Comparison of ENCODE assay signal across 20 cellular contexts in the genomic region with DNA sequence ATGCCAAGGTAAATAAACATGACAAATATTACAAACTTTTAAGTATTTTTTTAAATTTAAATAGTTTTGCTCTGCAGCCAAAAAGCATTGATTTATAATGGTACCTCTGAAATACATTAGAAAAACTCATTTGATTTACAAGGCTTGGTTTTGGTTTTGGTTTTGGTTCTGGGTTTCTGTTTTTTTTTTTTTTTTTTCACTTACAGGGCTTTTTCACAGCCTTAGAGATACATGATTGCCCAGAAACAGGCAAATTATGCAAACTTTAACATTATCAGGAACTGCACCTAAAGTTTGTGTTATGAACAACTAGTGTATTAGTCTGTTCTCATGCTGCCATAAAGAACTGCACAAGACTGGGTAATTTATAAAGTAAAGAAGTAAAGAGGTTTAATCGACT.
DNase-seq lines count a peak whose midpoint lies in the region; ATAC-seq and TF ChIP-seq lines count a peak whose summit lies in the region.
"Had no signal": no experiment of that assay in that cellular context is flagged by ENCODE, and none has a peak within 500 bp of the region (broad histone marks: within the 10 kb centered on the region; RNA-seq: fewer than 3 reads in every experiment).

No MANE protein-coding gene starts in this region.

- CTCF ChIA-PET in activated B cell treated with CpG ODN at 0.5 μM for 24 hours (lab: Charles Lee), result no interaction called here

- peak; percentile 57 for ATAC-seq in GM18517 (IDR thresholded peaks at IDR 0.05; ENCODE audit: unreplicated experiment)
- ATAC-seq in HG02763 (IDR thresholded peaks at IDR 0.05; ENCODE audit: unreplicated experiment), result peak; percentile 46
- ATAC-seq in activated B cell treated with CpG ODN at 0.5 μM for 24 hours (ENCODE audit: low read depth), result no peak
- no peak for ATAC-seq in HG03460 (IDR thresholded peaks at IDR 0.05; ENCODE audit: unreplicated experiment)
- ATAC-seq: A549; activated naive CD4-positive, alpha-beta T cell treated with anti-CD3 and anti-CD28 coated beads, Interleukin-2, amount 50 U/mL, for 72 hours; natural killer cell had no signal

- POLR2A ChIA-PET in activated B cell treated with CpG ODN at 0.5 μM for 24 hours (lab: Charles Lee), result no interaction called here

- intact Hi-C loops in activated B cell treated with CpG ODN at 0.5 μM for 24 hours (cut with micrococcal nuclease), result no loop called here

- no peaks in the 10 kb centered on the region for H3K27me3 Mint-ChIP-seq in activated B cell treated with CpG ODN at 0.5 μM for 24 hours
- H3K27me3 Mint-ChIP-seq: CD4-positive, alpha-beta memory T cell had no signal

- H3K36me3 Mint-ChIP-seq in activated B cell treated with CpG ODN at 0.5 μM for 24 hours (ENCODE audit: low read depth), result no peaks in the 10 kb centered on the region
- H3K36me3 Mint-ChIP-seq: activated naive CD4-positive, alpha-beta T cell treated with anti-CD3 and anti-CD28 coated beads, Interleukin-2, amount 50 U/mL, for 72 hours; CD4-positive, alpha-beta memory T cell; natural killer cell had no signal

- TF ChIP-seq CTCF in GM20000 (IDR thresholded peaks at IDR 0.05; ENCODE audit: extremely low read depth, missing control alignments) (no peak), activated B cell treated with CpG ODN at 0.5 μM for 24 hours (IDR thresholded peaks at IDR 0.05) (no peak)

- peak; percentile 0 for DNase-seq in GM20000 (ENCODE audit: low spot score)
- DNase-seq in activated B cell treated with CpG ODN at 0.5 μM for 24 hours, result no peak
- no peak for DNase-seq in activated CD4-positive, CD25-positive, alpha-beta regulatory T cell (lab: John Stamatoyannopoulos, UW)
- DNase-seq in pons (ENCODE audit: low spot score), result no peak
- no peak for DNase-seq in H4 (ENCODE audit: low spot score)
- DNase-seq: activated CD4-positive, alpha-beta T cell treated with anti-CD3 and anti-CD28 coated beads for 4 hours; activated T-cell treated with anti-CD3 and anti-CD28 coated beads for 4 hours; AML-193; CD4-positive, alpha-beta memory T cell; GM23248; natural killer cell; NCI-H146; NCI-H2107; NCI-H446 treated with DMSO at 0.1 percent for 48 hours; T-helper 2 cell had no signal

- H3K4me1 Mint-ChIP-seq in activated B cell treated with CpG ODN at 0.5 μM for 24 hours, result peaks cover 8% of the 10 kb centered on the region
- H3K4me1 Mint-ChIP-seq: CD4-positive, alpha-beta memory T cell; natural killer cell had no signal

- no peaks in the 10 kb centered on the region for H3K9me3 Mint-ChIP-seq in activated B cell treated with CpG ODN at 0.5 μM for 24 hours
- H3K9me3 Mint-ChIP-seq: activated naive CD4-positive, alpha-beta T cell treated with anti-CD3 and anti-CD28 coated beads, Interleukin-2, amount 50 U/mL, for 72 hours had no signal

- peak overlapping the region; percentile 68 for H3K27ac Mint-ChIP-seq in activated B cell treated with CpG ODN at 0.5 μM for 24 hours
- H3K27ac Mint-ChIP-seq: activated naive CD4-positive, alpha-beta T cell treated with anti-CD3 and anti-CD28 coated beads, Interleukin-2, amount 50 U/mL, for 72 hours; CD4-positive, alpha-beta memory T cell; natural killer cell had no signal

- H3K4me3 Mint-ChIP-seq in activated B cell treated with CpG ODN at 0.5 μM for 24 hours, result peak overlapping the region; percentile 12
- H3K4me3 Mint-ChIP-seq: CD4-positive, alpha-beta memory T cell; natural killer cell had no signal

Comparison
In these comparisons a context has a peak if more than half of its experiments do, and no peak if none do; other contexts are left out.
1. ATAC-seq: peak in GM18517 (single experiment) and HG02763 (single experiment); none in activated B cell treated with CpG ODN at 0.5 μM for 24 hours (single experiment) and HG03460 (single experiment).